14 cellular contexts compared by ENCODE assay signal in genomic region chr15:77224352-77224751, GRCh38.
DNase-seq lines count a peak whose midpoint lies in the region; ATAC-seq and TF ChIP-seq lines count a peak whose summit lies in the region.
"Had no signal": no experiment of that assay in that cellular context is flagged by ENCODE, and none has a peak within 500 bp of the region (broad histone marks: within the 10 kb centered on the region; RNA-seq: fewer than 3 reads in every experiment).

No MANE protein-coding gene starts in this region.

- no peak overlapping the region for H3K4me3 Mint-ChIP-seq in WTC11
- no peak overlapping the region for H3K4me3 Mint-ChIP-seq in CD4-positive, alpha-beta T cell
- no peak overlapping the region for H3K4me3 Mint-ChIP-seq in type B pancreatic cell
- H3K4me3 Mint-ChIP-seq: activated naive CD8-positive, alpha-beta T cell had no signal

- peaks cover 39% of the 10 kb centered on the region for H3K4me1 Mint-ChIP-seq in WTC11
- peaks cover 21% of the 10 kb centered on the region for H3K4me1 Mint-ChIP-seq in CD4-positive, alpha-beta T cell (ENCODE audit: low read depth)
- H3K4me1 Mint-ChIP-seq in type B pancreatic cell (ENCODE audit: unreplicated experiment): peaks cover 41% of the 10 kb centered on the region

- TF ChIP-seq POLR2A in esophagus squamous epithelium (IDR thresholded peaks at IDR 0.05): no peak

- WGBS in esophagus squamous epithelium, 2 donors: 50 to 70% methylated on average over 1 of the region's 1 CpG

- DNase-seq in CMK (ENCODE audit: low read depth) (peak; percentile 8), HuH-7.5 (ENCODE audit: low spot score) (peak; percentile 20), WTC11 (ENCODE audit: low spot score) (no peak), lung microvascular endothelial cell (ENCODE audit: low read depth in 2 of 2) (peak; percentile 49 to 64), esophagus squamous epithelium (lab: John Stamatoyannopoulos, UW) (no peak), NCI-H2107 (lab: John Stamatoyannopoulos, UW) (no peak), type B pancreatic cell (ENCODE audit: extremely low spot score, unreplicated experiment) (no peak)
- DNase-seq in CD4-positive, alpha-beta T cell: no peak
- DNase-seq: activated CD8-positive, alpha-beta memory T cell treated with anti-CD3 and anti-CD28 coated beads, Interleukin-2, amount 50 U/mL, for 48 hours; NCI-H2029; stimulated activated CD4-positive, alpha-beta T cell treated with anti-CD3 and anti-CD28 coated beads, Interleukin-2, amount 100 ng/mL, for 24 hours had no signal

- H3K9me3 Mint-ChIP-seq in WTC11 (no peaks in the 10 kb centered on the region), type B pancreatic cell (no peaks in the 10 kb centered on the region)
- H3K9me3 Mint-ChIP-seq in CD4-positive, alpha-beta T cell: no peaks in the 10 kb centered on the region

- H3K4me1 ChIP-seq in esophagus squamous epithelium: peaks cover 0 to 6% (median 0%) of the 10 kb centered on the region in 3 donors
- H3K4me1 ChIP-seq: prostate gland had no signal

- H3K27me3 ChIP-seq in CD4-positive, alpha-beta T cell (ENCODE audit: control insufficient read depth, insufficient read depth, low read length): no peaks in the 10 kb centered on the region
- H3K27me3 ChIP-seq in esophagus squamous epithelium: no peaks in the 10 kb centered on the region

- intact Hi-C loops in CD4-positive, alpha-beta T cell (cut with DNase I, micrococcal nuclease): no loop called here
- intact Hi-C loops in esophagus squamous epithelium (cut with DNase I): no loop called here

- no peak overlapping the region for H3K4me3 ChIP-seq in esophagus squamous epithelium
- H3K4me3 ChIP-seq: prostate gland had no signal

- H3K27ac ChIP-seq in CD4-positive, alpha-beta T cell (ENCODE audit: low read depth, low read length): no peak overlapping the region
- no peak overlapping the region for H3K27ac ChIP-seq in esophagus squamous epithelium
- H3K27ac ChIP-seq: prostate gland, VCaP had no signal

- no peaks in the 10 kb centered on the region for H3K36me3 Mint-ChIP-seq in WTC11
- H3K36me3 Mint-ChIP-seq in CD4-positive, alpha-beta T cell (ENCODE audit: low read depth): no peaks in the 10 kb centered on the region
- H3K36me3 Mint-ChIP-seq in type B pancreatic cell: no peaks in the 10 kb centered on the region

- TF ChIP-seq CTCF in WTC11 (IDR thresholded peaks at IDR 0.05): no peak
- no peak for TF ChIP-seq CTCF in CD4-positive, alpha-beta T cell (IDR thresholded peaks at IDR 0.05)
- no peak for TF ChIP-seq CTCF in esophagus squamous epithelium (IDR thresholded peaks at IDR 0.05)
- no peak for TF ChIP-seq CTCF in type B pancreatic cell (conservative IDR thresholded peaks at IDR 0.05)

- H3K27me3 Mint-ChIP-seq in WTC11 (ENCODE audit: low read depth) (no peaks in the 10 kb centered on the region), type B pancreatic cell (no peaks in the 10 kb centered on the region)
- H3K27me3 Mint-ChIP-seq in CD4-positive, alpha-beta T cell: no peaks in the 10 kb centered on the region
- H3K27me3 Mint-ChIP-seq: activated naive CD8-positive, alpha-beta T cell had no signal

- POLR2A ChIA-PET in WTC11 (lab: Charles Lee): no interaction called here
- POLR2A ChIA-PET in CD4-positive, alpha-beta T cell (lab: Charles Lee): interaction anchor here (0.7 kb wide), 1 partner anchor 12 kb away, joined by 3 read pairs; no protein-coding TSS in a partner anchor

- CTCF ChIA-PET in WTC11 (lab: Charles Lee): interaction anchor here (1.1 to 1.2 kb wide), 2 partner anchors 273 to 318 kb away, joined by 3 to 6 read pairs; no protein-coding TSS in a partner anchor
- CTCF ChIA-PET in CD4-positive, alpha-beta T cell (lab: Charles Lee): interaction anchor here (1.2 kb wide), 1 partner anchor 319 kb away, joined by 3 read pairs; no protein-coding TSS in a partner anchor

- ATAC-seq in WTC11: peak; percentile 22; the same call in 1 of the 2 replicates
- no peak for ATAC-seq in CD4-positive, alpha-beta T cell (ENCODE audit: poor library complexity)

- H3K27ac Mint-ChIP-seq in WTC11 (peak overlapping the region; percentile 55; the same call in 1 of the 2 replicates), type B pancreatic cell (no peak overlapping the region)
- H3K27ac Mint-ChIP-seq in CD4-positive, alpha-beta T cell: no peak overlapping the region
- H3K27ac Mint-ChIP-seq: activated naive CD8-positive, alpha-beta T cell had no signal

- H3K36me3 ChIP-seq in esophagus squamous epithelium: no peaks in the 10 kb centered on the region
- H3K36me3 ChIP-seq: prostate gland had no signal

- no peaks in the 10 kb centered on the region for H3K9me3 ChIP-seq in CD4-positive, alpha-beta T cell (ENCODE audit: control insufficient read depth, low read length)
- no peaks in the 10 kb centered on the region for H3K9me3 ChIP-seq in esophagus squamous epithelium
- H3K9me3 ChIP-seq: prostate gland had no signal

TF ChIP-seq in WTC11, 78 proteins besides CTCF, POLR2A, EP300 and RAD21:
- TF ChIP-seq TEAD1 (CRISPR knock-in tag; IDR thresholded peaks at IDR 0.05) (no peak), ZNF232 (CRISPR knock-in tag; IDR thresholded peaks at IDR 0.05) (no peak), ESRRA (CRISPR knock-in tag; IDR thresholded peaks at IDR 0.05; ENCODE audit: borderline replicate concordance) (no peak)
TF ChIP-seq in WTC11: peak in this region for 0.

Comparison
In these comparisons a context has a peak if more than half of its experiments do, and no peak if none do; other contexts are left out.
1. DNase-seq: peak in CMK (single experiment), HuH-7.5 (single experiment) and lung microvascular endothelial cell (2 of 2); none in WTC11 (single experiment), CD4-positive, alpha-beta T cell (0 of 10), esophagus squamous epithelium (single experiment), NCI-H2107 (single experiment) and type B pancreatic cell (single experiment).